In the genomic region with DNA sequence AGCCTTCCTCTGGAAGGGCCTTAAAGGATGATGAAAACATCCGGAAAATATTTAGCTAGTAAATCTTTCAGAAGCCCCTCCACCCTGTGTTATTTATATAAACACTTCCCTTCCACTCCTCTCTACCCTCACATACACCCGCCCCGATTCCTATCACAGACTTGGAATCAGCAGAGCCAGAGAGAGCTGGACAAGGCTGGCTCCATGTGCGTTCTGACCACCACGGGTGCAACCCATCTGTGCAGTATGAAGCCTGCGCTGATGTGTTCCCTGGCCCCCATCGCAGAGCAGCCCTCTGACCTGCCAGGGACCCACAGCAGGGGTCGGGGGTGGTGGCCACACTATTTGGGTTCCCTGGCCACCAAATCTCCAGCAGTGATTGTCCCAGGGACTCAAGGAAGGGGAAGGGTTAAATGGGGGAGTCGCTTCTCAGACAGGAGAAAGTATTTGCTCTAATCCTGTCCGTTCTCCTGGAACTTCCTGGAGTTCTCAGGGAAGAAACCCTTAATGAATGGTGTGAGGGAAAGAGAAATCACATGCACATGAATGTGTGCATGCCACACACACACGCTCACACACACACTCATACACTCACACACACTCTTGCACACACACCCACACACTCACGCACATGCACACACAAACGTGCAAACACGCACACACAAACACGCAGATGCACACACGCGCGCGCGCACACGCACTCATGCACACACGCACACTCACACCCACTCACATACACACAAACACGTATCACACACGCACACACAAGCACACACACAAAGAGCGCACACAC, we compare ENCODE assay signal across 11 cellular contexts.
DNase-seq lines count a peak whose midpoint lies in the region; ATAC-seq and TF ChIP-seq lines count a peak whose summit lies in the region.
"Had no signal": no experiment of that assay in that cellular context is flagged by ENCODE, and none has a peak within 500 bp of the region (broad histone marks: within the 10 kb centered on the region; RNA-seq: fewer than 3 reads in every experiment).

No MANE protein-coding gene starts in this region.

- peak overlapping the region; percentile 72 to 99 (median 84) for H3K4me2 ChIP-seq in BLaER1 treated with 17β-estradiol and CSF1 and Interleukin-3, amounts not matched to agents 10 nM and 100 nM

- CTCF ChIA-PET in RWPE1 (lab: Yijun Ruan, JAX): no interaction called here

- POLR2A ChIA-PET in RWPE1 (lab: Yijun Ruan, JAX; ENCODE audit: low non-redundant PET): no interaction called here

- H3K4me3 ChIP-seq in BLaER1 treated with 17β-estradiol and CSF1 and Interleukin-3, amounts not matched to agents 10 nM and 100 nM: peak overlapping the region in 1 of 10 experiments; percentile 6; a peak in 1 of 20 replicates
- H3K4me3 ChIP-seq in fibroblast of villous mesenchyme (ENCODE audit: low read depth, low read length) (peak overlapping the region; percentile 24), lower lobe of right lung (no peak overlapping the region)

- ATAC-seq in lower lobe of right lung: no peak
- ATAC-seq: activated T-cell treated with anti-CD3 and anti-CD28 coated beads, Interleukin-2, amount 50 U/mL, for 4 hours had no signal

- peaks cover 52% of the 10 kb centered on the region for H3K4me1 Mint-ChIP-seq in osteocyte (ENCODE audit: unreplicated experiment)

- peaks cover 0 to 8% (median 0%) of the 10 kb centered on the region in 11 experiments; a peak in 1 of 22 replicates for H3K9me3 ChIP-seq in BLaER1 treated with 17β-estradiol and CSF1 and Interleukin-3, amounts not matched to agents 10 nM and 100 nM (replicated peaks in 1 of 11)
- H3K9me3 ChIP-seq in KOPT-K1 (ENCODE audit: insufficient read depth, low read length, poor library complexity, severe bottlenecking) (no peaks in the 10 kb centered on the region), lower lobe of right lung (no peaks in the 10 kb centered on the region)

- peaks cover 0 to 4% (median 0%) of the 10 kb centered on the region in 11 experiments; a peak in 1 of 22 replicates for H3K36me3 ChIP-seq in BLaER1 treated with 17β-estradiol and CSF1 and Interleukin-3, amounts not matched to agents 10 nM and 100 nM
- H3K36me3 ChIP-seq in KOPT-K1 (ENCODE audit: insufficient read depth, low read length) (no peaks in the 10 kb centered on the region), lower lobe of right lung (no peaks in the 10 kb centered on the region)
- H3K36me3 ChIP-seq: brain microvascular endothelial cell had no signal

- H3K36me3 Mint-ChIP-seq in osteocyte (ENCODE audit: unreplicated experiment): no peaks in the 10 kb centered on the region

- H3K9ac ChIP-seq in BLaER1 treated with 17β-estradiol and CSF1 and Interleukin-3, amounts not matched to agents 10 nM and 100 nM: peak overlapping the region in 8 of 11 experiments; percentile 27 to 73 (median 63); a peak in 14 of 22 replicates

- TF ChIP-seq CTCF in fibroblast of villous mesenchyme (IDR thresholded peaks at IDR 0.05; ENCODE audit: insufficient read depth, low read depth, low read length): no peak
- no peak for TF ChIP-seq CTCF in osteocyte (IDR thresholded peaks at IDR 0.05)
- no peak for TF ChIP-seq CTCF in RWPE1 (conservative IDR thresholded peaks at IDR 0.05; ENCODE audit: low read depth)
- TF ChIP-seq CTCF in lower lobe of right lung (IDR thresholded peaks at IDR 0.05): no peak

- DNase-seq in fibroblast of villous mesenchyme (ENCODE audit: low read depth) (peak; percentile 95), osteocyte (ENCODE audit: extremely low spot score, unreplicated experiment) (no peak), RKO (ENCODE audit: low spot score) (no peak), RWPE1 (ENCODE audit: low spot score) (no peak), lower lobe of right lung (no peak), inferior parietal cortex (ENCODE audit: extremely low spot score) (no peak)
- DNase-seq: activated CD4-positive, alpha-beta T cell treated with anti-CD3 and anti-CD28 coated beads for 1 hour; activated T-cell treated with anti-CD3 and anti-CD28 coated beads, Interleukin-2, amount 50 U/mL, for 4 hours; brain microvascular endothelial cell had no signal

- peak overlapping the region; percentile 55 to 79 (median 70); a peak in 20 of 22 replicates for H3K27ac ChIP-seq in BLaER1 treated with 17β-estradiol and CSF1 and Interleukin-3, amounts not matched to agents 10 nM and 100 nM
- H3K27ac ChIP-seq in KOPT-K1 (ENCODE audit: low read depth, low read length, poor library complexity, severe bottlenecking) (peak overlapping the region; percentile 85), RWPE1 (no peak overlapping the region), lower lobe of right lung (no peak overlapping the region)
- H3K27ac ChIP-seq: brain microvascular endothelial cell had no signal

- no peaks in the 10 kb centered on the region for H3K27me3 Mint-ChIP-seq in osteocyte (ENCODE audit: unreplicated experiment)

- H4K20me1 ChIP-seq in BLaER1 treated with 17β-estradiol and CSF1 and Interleukin-3, amounts not matched to agents 10 nM and 100 nM: no peaks in the 10 kb centered on the region

- H3K27me3 ChIP-seq in BLaER1 treated with 17β-estradiol and CSF1 and Interleukin-3, amounts not matched to agents 10 nM and 100 nM: no peaks in the 10 kb centered on the region
- peaks cover 12% of the 10 kb centered on the region for H3K27me3 ChIP-seq in lower lobe of right lung (ENCODE audit: low read depth)
- H3K27me3 ChIP-seq: brain microvascular endothelial cell had no signal

- intact Hi-C loops in lower lobe of right lung (cut with DNase I): no loop called here

- H3K27ac Mint-ChIP-seq in osteocyte (ENCODE audit: unreplicated experiment): peak overlapping the region; percentile 49

- H3K4me3 Mint-ChIP-seq in osteocyte (ENCODE audit: unreplicated experiment): no peak overlapping the region
- H3K4me3 Mint-ChIP-seq: activated T-cell treated with anti-CD3 and anti-CD28 coated beads, Interleukin-2, amount 50 U/mL, for 4 hours had no signal

- peaks cover 85 to 100% (median 98%) of the 10 kb centered on the region in 10 experiments for H3K4me1 ChIP-seq in BLaER1 treated with 17β-estradiol and CSF1 and Interleukin-3, amounts not matched to agents 10 nM and 100 nM
- peaks cover 32% of the 10 kb centered on the region for H3K4me1 ChIP-seq in lower lobe of right lung

- H3K9me3 Mint-ChIP-seq in osteocyte (ENCODE audit: unreplicated experiment): no peaks in the 10 kb centered on the region

Comparison
In these comparisons a context has a peak if more than half of its experiments do, and no peak if none do; other contexts are left out.
1. H3K27ac ChIP-seq: peak in BLaER1 treated with 17β-estradiol and CSF1 and Interleukin-3, amounts not matched to agents 10 nM and 100 nM (11 of 11) and KOPT-K1 (single experiment); none in RWPE1 (single experiment) and lower lobe of right lung (single experiment).